Comparison of ENCODE assay signal across 2 cellular contexts in genomic region chr5:34509392-34509791, GRCh38.
TF ChIP-seq lines count a peak whose summit lies in the region.

No MANE protein-coding gene starts in this region.

TF ChIP-seq in H1, 55 proteins besides CTCF, POLR2A, EP300 and RAD21 (continued from another document):
- TF ChIP-seq BRCA1 (IDR thresholded peaks at IDR 0.05; ENCODE audit: low read depth, low read length) (no peak), ZNF274 (IDR thresholded peaks at IDR 0.05; ENCODE audit: borderline replicate concordance, extremely low read depth, low read length) (no peak), RBBP5 (IDR thresholded peaks at IDR 0.05; ENCODE audit: borderline replicate concordance, low read depth, low read length) (no peak), TEAD4 (IDR thresholded peaks at IDR 0.05; ENCODE audit: low read depth, low read length) (no peak), CHD7 (IDR thresholded peaks at IDR 0.05; ENCODE audit: insufficient replicate concordance, low read length) (no peak), SAP30 (IDR thresholded peaks at IDR 0.05; ENCODE audit: insufficient read depth, insufficient replicate concordance, low read length) (no peak), CEBPB (IDR thresholded peaks at IDR 0.05; ENCODE audit: low read depth, low read length) (no peak), CBX8 (IDR thresholded peaks at IDR 0.05; ENCODE audit: borderline replicate concordance, low read depth, low read length) (no peak), NANOG (IDR thresholded peaks at IDR 0.05; ENCODE audit: insufficient read depth, low read depth, low read length, poor library complexity, severe bottlenecking) (no peak), JUN (IDR thresholded peaks at IDR 0.05; ENCODE audit: low read depth, low read length) (no peak), NRF1 (IDR thresholded peaks at IDR 0.05; ENCODE audit: low read depth, low read length) (no peak), HDAC2 (IDR thresholded peaks at IDR 0.05; ENCODE audit: borderline replicate concordance in 1 of 2, low read depth in 2 of 2, low read length in 2 of 2) (no peak)

TF ChIP-seq in HepG2, 621 proteins besides CTCF, POLR2A, EP300 and RAD21:
- TF ChIP-seq SOX13 (IDR thresholded peaks at IDR 0.05) (no peak), SOX13 (CRISPR knock-in tag; conservative IDR thresholded peaks at IDR 0.05 in 1 of 2, IDR thresholded peaks at IDR 0.05 in 1 of 2) (peak in 1 of 2 experiments; percentile 26; a peak in 1 of 4 replicates), NFATC3 (CRISPR knock-in tag; IDR thresholded peaks at IDR 0.05) (no peak), TFAP4 (IDR thresholded peaks at IDR 0.05; ENCODE audit: borderline replicate concordance, low read depth) (peak; percentile 59; the same call in 1 of the 2 replicates), FLYWCH1 (CRISPR knock-in tag; IDR thresholded peaks at IDR 0.05) (no peak), FOXA1 (IDR thresholded peaks at IDR 0.05) (no peak), FOXA1 (CRISPR knock-in tag; IDR thresholded peaks at IDR 0.05) (peak; percentile 43; the same call in 1 of the 2 replicates), NKX3-1 (CRISPR knock-in tag; IDR thresholded peaks at IDR 0.05) (no peak), FOXA3 (CRISPR knock-in tag; IDR thresholded peaks at IDR 0.05) (peak; percentile 56)
